Comparison of ENCODE assay signal across 1 cellular context in the genomic region with DNA sequence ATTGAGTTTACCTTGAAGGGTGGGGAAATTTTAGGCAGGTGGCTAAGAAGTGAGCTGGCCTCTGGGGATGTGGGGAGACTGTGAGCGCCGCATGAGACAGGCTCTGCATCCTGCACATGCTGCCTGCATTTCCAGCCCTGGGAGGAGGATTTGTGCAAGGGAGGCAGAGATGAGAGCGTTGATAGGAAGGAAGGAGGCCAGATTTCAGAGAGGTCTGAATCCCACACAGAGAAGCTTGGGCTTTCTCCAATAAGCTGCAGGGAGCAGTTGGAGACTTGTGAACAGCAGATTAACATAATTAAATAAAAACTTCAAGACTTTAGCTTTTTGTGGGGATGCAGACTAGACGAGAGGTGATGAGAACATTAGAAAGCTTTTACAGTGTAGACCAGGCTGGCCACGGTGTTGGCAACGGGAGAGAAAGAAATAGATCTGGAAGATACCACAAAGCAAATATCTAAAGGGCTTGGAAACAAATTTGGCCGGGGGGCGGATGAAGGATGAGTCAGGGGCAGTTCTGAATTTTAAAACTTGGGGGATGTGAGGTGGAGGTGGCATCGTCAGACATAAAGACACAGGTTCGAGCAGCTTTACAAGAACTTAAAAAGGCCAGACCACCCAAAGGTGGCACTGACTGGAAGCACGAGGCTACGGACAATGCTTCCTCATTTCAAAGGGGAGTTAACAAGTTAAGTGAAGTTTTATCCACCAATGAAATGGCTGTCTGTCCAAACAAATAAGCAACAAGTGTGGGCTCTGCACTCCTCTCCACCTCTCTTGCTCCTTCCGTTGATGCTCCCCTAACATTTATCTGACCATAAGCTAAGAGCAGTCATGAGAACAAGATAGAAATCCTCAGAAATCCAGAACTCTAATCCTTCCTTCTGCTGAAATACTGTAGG.
TF ChIP-seq lines count a peak whose summit lies in the region.

No MANE protein-coding gene starts in this region.

TF ChIP-seq in H1, 55 proteins besides CTCF, POLR2A, EP300 and RAD21:
- TF ChIP-seq, protein P1, sequence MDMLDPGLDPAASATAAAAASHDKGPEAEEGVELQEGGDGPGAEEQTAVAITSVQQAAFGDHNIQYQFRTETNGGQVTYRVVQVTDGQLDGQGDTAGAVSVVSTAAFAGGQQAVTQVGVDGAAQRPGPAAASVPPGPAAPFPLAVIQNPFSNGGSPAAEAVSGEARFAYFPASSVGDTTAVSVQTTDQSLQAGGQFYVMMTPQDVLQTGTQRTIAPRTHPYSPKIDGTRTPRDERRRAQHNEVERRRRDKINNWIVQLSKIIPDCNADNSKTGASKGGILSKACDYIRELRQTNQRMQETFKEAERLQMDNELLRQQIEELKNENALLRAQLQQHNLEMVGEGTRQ (IDR thresholded peaks at IDR 0.05; ENCODE audit: low read length), result no peak
- no peak for TF ChIP-seq JUND (IDR thresholded peaks at IDR 0.05; ENCODE audit: low read length)
- TF ChIP-seq SIX5 (IDR thresholded peaks at IDR 0.05; ENCODE audit: low read depth, low read length), result no peak
